8 cellular contexts compared by ENCODE assay signal in genomic region chr17:2709173-2709661, GRCh38. TPM values are rescaled to one million over a fixed set of nuclear protein-coding genes. Genes with fewer than 3 reads are reported as not detected.
DNase-seq lines count a peak whose midpoint lies in the region; ATAC-seq, FAIRE-seq and TF ChIP-seq lines count a peak whose summit lies in the region.

No MANE protein-coding gene starts in this region.

- peaks cover 2% of the 10 kb centered on the region for H3K36me3 Mint-ChIP-seq in activated CD8-positive, alpha-beta memory T cell treated with anti-CD3 and anti-CD28 coated beads, Interleukin-2, amount 10 ng/mL, durations not matched to agents 7 days and 5 days

- peaks cover 59% of the 10 kb centered on the region for H3K79me2 ChIP-seq in smooth muscle cell (ENCODE audit: low read depth)

- H3K4me1 ChIP-seq in esophagus muscularis mucosa = peaks cover 66 to 88% (median 78%) of the 10 kb centered on the region in 4 donors
- H3K4me1 ChIP-seq in smooth muscle cell (ENCODE audit: low read depth) = peaks cover 20% of the 10 kb centered on the region

- intact Hi-C loops in esophagus muscularis mucosa (cut with DNase I) = no loop called here

- H3K27me3 ChIP-seq in esophagus muscularis mucosa = no peaks in the 10 kb centered on the region
- no peaks in the 10 kb centered on the region for H3K27me3 ChIP-seq in smooth muscle cell (ENCODE audit: low read depth)

- TF ChIP-seq EP300 in esophagus muscularis mucosa (IDR thresholded peaks at IDR 0.05) = no peak

- H3K4me3 ChIP-seq in esophagus muscularis mucosa (peak overlapping the region in 3 of 4 donors; percentile 92 to 95 (median 92)), smooth muscle cell (peak overlapping the region; percentile 79)

- ATAC-seq in activated CD8-positive, alpha-beta memory T cell treated with anti-CD3 and anti-CD28 coated beads, Interleukin-2, amount 10 ng/mL, durations not matched to agents 7 days and 5 days = no peak
- ATAC-seq in GM18909 (IDR thresholded peaks at IDR 0.05; ENCODE audit: poor library complexity, unreplicated experiment) = no peak

- H3K9me3 Mint-ChIP-seq in activated CD8-positive, alpha-beta memory T cell treated with anti-CD3 and anti-CD28 coated beads, Interleukin-2, amount 10 ng/mL, durations not matched to agents 7 days and 5 days (ENCODE audit: low read depth) = no peaks in the 10 kb centered on the region

- peak overlapping the region; percentile 87 for H3K27ac Mint-ChIP-seq in activated CD8-positive, alpha-beta memory T cell treated with anti-CD3 and anti-CD28 coated beads, Interleukin-2, amount 10 ng/mL, durations not matched to agents 7 days and 5 days

- H3K4me2 ChIP-seq in smooth muscle cell = peak overlapping the region; percentile 99

- TF ChIP-seq CTCF in esophagus muscularis mucosa (IDR thresholded peaks at IDR 0.05) (no peak), smooth muscle cell (IDR thresholded peaks at IDR 0.05; ENCODE audit: borderline replicate concordance, insufficient read depth, poor library complexity, severe bottlenecking) (no peak)

- H3K27ac ChIP-seq in esophagus muscularis mucosa (replicated peaks in 1 of 4) (peak overlapping the region; percentile 65 to 84 (median 83)), smooth muscle cell (ENCODE audit: low read depth) (peak overlapping the region; percentile 31)

- H3K27me3 Mint-ChIP-seq in activated CD8-positive, alpha-beta memory T cell treated with anti-CD3 and anti-CD28 coated beads, Interleukin-2, amount 10 ng/mL, durations not matched to agents 7 days and 5 days = no peaks in the 10 kb centered on the region

- H4K20me1 ChIP-seq in smooth muscle cell (ENCODE audit: low read depth) = peaks cover 66% of the 10 kb centered on the region

- no peak overlapping the region for H3K9ac ChIP-seq in smooth muscle cell (ENCODE audit: low read depth)

- peak overlapping the region; percentile 20 for H3K4me3 Mint-ChIP-seq in activated CD8-positive, alpha-beta memory T cell treated with anti-CD3 and anti-CD28 coated beads, Interleukin-2, amount 10 ng/mL, durations not matched to agents 7 days and 5 days

- no peaks in the 10 kb centered on the region for H3F3A ChIP-seq in smooth muscle cell (ENCODE audit: low read depth)

- H3K9me3 ChIP-seq in esophagus muscularis mucosa (no peaks in the 10 kb centered on the region), smooth muscle cell (replicated peaks; ENCODE audit: low read depth) (no peaks in the 10 kb centered on the region)

- H3K36me3 ChIP-seq in esophagus muscularis mucosa (peaks cover 0 to 6% (median 1%) of the 10 kb centered on the region in 4 donors), smooth muscle cell (ENCODE audit: low read depth) (no peaks in the 10 kb centered on the region)

- TF ChIP-seq POLR2A in esophagus muscularis mucosa (IDR thresholded peaks at IDR 0.05; ENCODE audit: low read depth) (no peak), H54 (IDR thresholded peaks at IDR 0.05; ENCODE audit: low read depth, low read length) (no peak)

- WGBS in esophagus muscularis mucosa = 73% methylated on average over 4 of the region's 10 CpGs
- WGBS in smooth muscle cell (ENCODE audit: low lambda C conversion rate) = 74% methylated on average over 10 of the region's 10 CpGs

- no peak for DNase-seq in activated CD8-positive, alpha-beta memory T cell treated with anti-CD3 and anti-CD28 coated beads, Interleukin-2, amount 10 ng/mL, durations not matched to agents 7 days and 5 days
- no peak for DNase-seq in activated CD8-positive, alpha-beta memory T cell treated with anti-CD3 and anti-CD28 coated beads, Interleukin-2, amount 50 U/mL, for 4 hours
- peak; percentile 27 for DNase-seq in NCI-H460 (ENCODE audit: extremely low read depth, low read depth)
- no peak for DNase-seq in esophagus muscularis mucosa (ENCODE audit: extremely low spot score)
- no peak for DNase-seq in smooth muscle cell (lab: John Stamatoyannopoulos, UW; ENCODE audit: unreplicated experiment)
- DNase-seq in H54 (ENCODE audit: insufficient read length, low spot score) = no peak
- DNase-seq in GOT3 (lab: John Stamatoyannopoulos, UW) = no peak

- FAIRE-seq in H54 (lab: Jason Lieb, UNC) = no peak

- CTCF ChIA-PET in activated CD8-positive, alpha-beta memory T cell treated with anti-CD3 and anti-CD28 coated beads, Interleukin-2, amount 10 ng/mL, durations not matched to agents 7 days and 5 days (lab: Charles Lee) = interaction anchor here (1.3 kb wide), 1 partner anchor 293 kb away, joined by 3 read pairs; no protein-coding TSS in a partner anchor

- H2AFZ ChIP-seq in smooth muscle cell (ENCODE audit: low read depth) = no peak overlapping the region

- peaks cover 37% of the 10 kb centered on the region for H3K4me1 Mint-ChIP-seq in activated CD8-positive, alpha-beta memory T cell treated with anti-CD3 and anti-CD28 coated beads, Interleukin-2, amount 10 ng/mL, durations not matched to agents 7 days and 5 days

RNA-seq across cellular contexts. Expression of gene CLUH, which starts 2.3 kb away (rescaled TPM):
- total RNA-seq in activated CD8-positive, alpha-beta memory T cell treated with anti-CD3 and anti-CD28 coated beads, Interleukin-2, amount 10 ng/mL, durations not matched to agents 7 days and 5 days = 10 to 100 TPM; 65.0 to 81.1 TPM
- 48.6 and 58.2 TPM in 2 replicates for total RNA-seq in NCI-H460 (2014; rRNA removed; shearing (Covaris generic))
- polyA plus RNA-seq in NCI-H460 (2014; cell fraction: nucleus; rRNA removed) = 390 and 395 TPM in 2 replicates
- total RNA-seq in esophagus muscularis mucosa (10 to 100 TPM; 42.8 to 92.9 (median 62.9) TPM), smooth muscle cell (13.4 and 54.7 TPM in 2 replicates)
- 15.4 and 26.8 TPM in 2 replicates for polyA plus RNA-seq in smooth muscle cell

RNA-seq across cellular contexts. Expression of gene CCDC92B, which starts 40.2 kb away (rescaled TPM):
- total RNA-seq in activated CD8-positive, alpha-beta memory T cell treated with anti-CD3 and anti-CD28 coated beads, Interleukin-2, amount 10 ng/mL, durations not matched to agents 7 days and 5 days = under 1 TPM in 1 of 2 experiments, not detected in 1; 0.12 TPM
- total RNA-seq in NCI-H460 (2014; rRNA removed; shearing (Covaris generic)) = not detected in 2 replicates
- polyA plus RNA-seq in NCI-H460 (2014; cell fraction: nucleus; rRNA removed) = not detected in 2 replicates
- total RNA-seq in esophagus muscularis mucosa (under 1 TPM in 2 of 4 donors, not detected in 2; 0.13 to 0.42 TPM), smooth muscle cell (not detected in 2 replicates)
- polyA plus RNA-seq in smooth muscle cell = not detected in 2 replicates
